Comparison of ENCODE assay signal across 17 cellular contexts in the genomic region with DNA sequence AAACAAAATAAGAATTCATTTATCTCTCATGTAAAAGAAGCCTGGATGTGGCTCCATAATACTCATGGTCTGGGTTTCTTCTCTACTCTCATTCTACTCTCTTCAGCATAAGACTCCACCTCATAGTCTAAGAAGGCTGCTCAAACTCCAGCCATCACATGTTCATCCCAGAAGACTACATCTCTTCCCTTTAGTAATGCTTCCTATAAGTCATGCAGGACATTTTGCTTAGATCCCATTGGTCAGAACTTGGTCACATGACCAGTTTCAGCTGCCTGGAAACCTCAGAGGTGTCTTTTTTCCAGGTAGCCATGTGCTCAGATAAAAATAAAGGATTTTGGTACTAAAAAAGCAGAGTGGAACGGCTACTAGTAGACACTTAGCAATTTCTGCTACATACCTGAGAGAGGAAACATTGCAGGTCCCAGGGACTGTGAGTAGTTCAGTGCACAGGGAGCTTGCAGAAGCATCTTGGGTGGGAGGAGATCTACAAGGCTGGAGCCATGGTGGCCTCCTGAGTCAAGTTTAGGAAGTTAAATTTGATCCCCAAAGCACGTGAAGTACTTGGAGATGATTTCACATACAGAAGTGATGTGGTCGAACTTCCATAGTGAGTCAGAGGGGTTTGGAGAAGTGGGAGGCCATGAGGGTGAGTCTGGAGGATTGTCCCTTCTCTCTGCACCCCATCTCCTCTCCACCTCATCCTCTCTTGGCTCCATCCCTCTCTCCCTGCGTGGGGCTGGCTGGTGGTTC.
A peak's percentile ranks its signal among the peaks of the same experiment; 100 is the strongest.
DNase-seq lines count a peak whose midpoint lies in the region; ATAC-seq and TF ChIP-seq lines count a peak whose summit lies in the region.
"Had no signal": no experiment of that assay in that cellular context is flagged by ENCODE, and none has a peak within 500 bp of the region (broad histone marks: within the 10 kb centered on the region; RNA-seq: fewer than 3 reads in every experiment).

No MANE protein-coding gene starts in this region.

- no peaks in the 10 kb centered on the region for H3K27me3 ChIP-seq in MG63
- H3K27me3 ChIP-seq in psoas muscle (ENCODE audit: insufficient read depth in 3 of 3, low read length in 2 of 3), result no peaks in the 10 kb centered on the region
- H3K27me3 ChIP-seq: brain microvascular endothelial cell, gastrocnemius medialis, upper lobe of left lung had no signal

- WGBS in psoas muscle, 3 donors, result 69 to 80% (median 75%) methylated on average over 4 of the region's 4 CpGs

- H3K27me3 Mint-ChIP-seq in type B pancreatic cell, result no peaks in the 10 kb centered on the region
- H3K27me3 Mint-ChIP-seq: activated CD8-positive, alpha-beta memory T cell treated with anti-CD3 and anti-CD28 coated beads, Interleukin-2, amount 10 ng/mL, durations not matched to agents 7 days and 5 days had no signal

- no peaks in the 10 kb centered on the region for H3K9me3 Mint-ChIP-seq in type B pancreatic cell

- in situ Hi-C loops in astrocyte of the spinal cord (cut with HindIII; ENCODE audit: low sequenced_read_pairs), result no loop called here

- H3K4me1 Mint-ChIP-seq in type B pancreatic cell (ENCODE audit: unreplicated experiment), result peaks cover 11% of the 10 kb centered on the region
- H3K4me1 Mint-ChIP-seq: activated CD8-positive, alpha-beta memory T cell treated with anti-CD3 and anti-CD28 coated beads, Interleukin-2, amount 10 ng/mL, durations not matched to agents 7 days and 5 days had no signal

- H3K36me3 ChIP-seq in MG63 (no peaks in the 10 kb centered on the region), psoas muscle (ENCODE audit: insufficient read depth in 1 of 2, low read depth in 1 of 2) (peaks cover 0 to 23% of the 10 kb centered on the region in 2 donors)
- H3K36me3 ChIP-seq: brain microvascular endothelial cell, gastrocnemius medialis, upper lobe of left lung had no signal

- TF ChIP-seq CTCF in astrocyte of the spinal cord (IDR thresholded peaks at IDR 0.05; ENCODE audit: low read depth, low read length) (no peak), psoas muscle (IDR thresholded peaks at IDR 0.05) (no peak), type B pancreatic cell (conservative IDR thresholded peaks at IDR 0.05) (no peak)

- H3K4me3 Mint-ChIP-seq in type B pancreatic cell, result no peak overlapping the region
- H3K4me3 Mint-ChIP-seq: activated CD8-positive, alpha-beta memory T cell treated with anti-CD3 and anti-CD28 coated beads, Interleukin-2, amount 10 ng/mL, durations not matched to agents 7 days and 5 days had no signal

- H3K4me3 ChIP-seq in MG63 (no peak overlapping the region), astrocyte of the spinal cord (ENCODE audit: low read depth, low read length) (no peak overlapping the region), psoas muscle (no peak overlapping the region)
- H3K4me3 ChIP-seq: gastrocnemius medialis, upper lobe of left lung had no signal

- no peak overlapping the region for H3K27ac Mint-ChIP-seq in type B pancreatic cell
- H3K27ac Mint-ChIP-seq: activated CD8-positive, alpha-beta memory T cell treated with anti-CD3 and anti-CD28 coated beads, Interleukin-2, amount 10 ng/mL, durations not matched to agents 7 days and 5 days had no signal

- DNase-seq in ELR (ENCODE audit: low read depth) (peak; percentile 78), MG63 (peak; percentile 83), astrocyte of the spinal cord (ENCODE audit: low read depth, low spot score) (peak; percentile 40), psoas muscle (peak in 1 of 2 donors; percentile 1), DMS114 treated with DMSO at 0.1 percent for 48 hours (lab: John Stamatoyannopoulos, UW; ENCODE audit: unreplicated experiment) (no peak), type B pancreatic cell (ENCODE audit: extremely low spot score, unreplicated experiment) (no peak)
- no peak for DNase-seq in activated CD4-positive, alpha-beta T cell treated with anti-CD3 and anti-CD28 coated beads, Interleukin-2, amount 50 U/mL, for 1 hour
- DNase-seq: activated CD8-positive, alpha-beta memory T cell treated with anti-CD3 and anti-CD28 coated beads, Interleukin-2, amount 10 ng/mL, durations not matched to agents 7 days and 5 days; brain microvascular endothelial cell; effector CD8-positive, alpha-beta T cell; gastrocnemius medialis; right cardiac atrium; stimulated activated CD4-positive, alpha-beta T cell treated with anti-CD3 and anti-CD28 coated beads, Interleukin-2, amount 100 ng/mL, for 48 hours; upper lobe of left lung had no signal

- no peaks in the 10 kb centered on the region for H3K4me1 ChIP-seq in psoas muscle
- H3K4me1 ChIP-seq: gastrocnemius medialis, upper lobe of left lung had no signal

- H3K27ac ChIP-seq in psoas muscle, result no peak overlapping the region
- H3K27ac ChIP-seq: brain microvascular endothelial cell, gastrocnemius medialis, HL-60, upper lobe of left lung, VCaP had no signal

- H3K36me3 Mint-ChIP-seq in type B pancreatic cell, result peaks cover 35% of the 10 kb centered on the region

- intact Hi-C loops in psoas muscle (cut with DNase I), result no loop called here

- peak in 3 of 4 donors; percentile 26 to 49 (median 38) for ATAC-seq in psoas muscle
- no peak for ATAC-seq in GM18868 (IDR thresholded peaks at IDR 0.05; ENCODE audit: unreplicated experiment)
- ATAC-seq: activated CD8-positive, alpha-beta memory T cell treated with anti-CD3 and anti-CD28 coated beads, Interleukin-2, amount 10 ng/mL, durations not matched to agents 7 days and 5 days; right cardiac atrium had no signal

- H3K9me3 ChIP-seq in MG63, result no peaks in the 10 kb centered on the region
- H3K9me3 ChIP-seq in psoas muscle, result no peaks in the 10 kb centered on the region
- H3K9me3 ChIP-seq: gastrocnemius medialis, upper lobe of left lung had no signal

Comparison
In these comparisons a context has a peak if more than half of its experiments do, and no peak if none do; other contexts are left out.
1. DNase-seq: peak in ELR (single experiment), MG63 (single experiment) and astrocyte of the spinal cord (single experiment); none in DMS114 treated with DMSO at 0.1 percent for 48 hours (single experiment), type B pancreatic cell (single experiment) and activated CD4-positive, alpha-beta T cell treated with anti-CD3 and anti-CD28 coated beads, Interleukin-2, amount 50 U/mL, for 1 hour (single experiment).